ENCODE assay signal across 36 cellular contexts in genomic region chr10:126634347-126634746, GRCh38. TPM values are rescaled to one million over a fixed set of nuclear protein-coding genes. Genes with fewer than 3 reads are reported as not detected.
"Had no signal": no experiment of that assay in that cellular context is flagged by ENCODE, and none has a peak within 500 bp of the region (broad histone marks: within the 10 kb centered on the region; RNA-seq: fewer than 3 reads in every experiment).

No MANE protein-coding gene starts in this region.

- FAIRE-seq: K562 had no signal

- DNase-seq: activated CD4-positive, alpha-beta T cell treated with anti-CD3 and anti-CD28 coated beads for 1 hour; activated CD4-positive, alpha-beta T cell treated with anti-CD3 and anti-CD28 coated beads for 48 hours; activated CD4-positive, CD25-positive, alpha-beta regulatory T cell; activated CD8-positive, alpha-beta T cell treated with anti-CD3 and anti-CD28 coated beads for 36 hours; activated effector memory CD4-positive, alpha-beta T cell treated with anti-CD3 and anti-CD28 coated beads, Interleukin-2, amount 50 U/mL, for 16 hours; activated naive CD4-positive, alpha-beta T cell; activated naive CD4-positive, alpha-beta T cell treated with anti-CD3 and anti-CD28 coated beads, Interleukin-2, amount 50 U/mL, for 16 hours; activated naive CD8-positive, alpha-beta T cell treated with anti-CD3 and anti-CD28 coated beads for 36 hours; activated T-cell treated with anti-CD3 and anti-CD28 coated beads, Interleukin-2, amount 50 U/mL, for 1 hour; activated T-cell treated with anti-CD3 and anti-CD28 coated beads, Interleukin-2, amount 50 U/mL, for 72 hours; amniotic stem cell; aorta; IMR-90; NCI-H1092 treated with DMSO at 0.1 percent for 48 hours; NCI-H1417; NCI-H146; NCI-H187; NCI-H2029 treated with DMSO at 0.1 percent for 48 hours; NCI-H2107; NCI-H2171; NCI-H226; NCI-H446 treated with DMSO at 0.1 percent for 48 hours; NCI-H524 treated with DMSO at 0.1 percent for 48 hours; Peyer's patch; RPMI8226; SIG-M5; SW 1271; T-helper 1 cell; T-helper 2 cell; T-helper 9 cell; WERI-Rb-1 had no signal

- H3K9me3 ChIP-seq: Peyer's patch had no signal

- ATAC-seq: activated CD8-positive, alpha-beta T cell treated with anti-CD3 and anti-CD28 coated beads for 36 hours; activated T-cell treated with anti-CD3 and anti-CD28 coated beads, Interleukin-2, amount 50 U/mL, for 72 hours; activated T-helper 17 cell treated with anti-CD3 and anti-CD28 coated beads, Interleukin-2, amount 50 U/mL, for 72 hours; K562; Right ventricle myocardium inferior had no signal

- H3K4me1 ChIP-seq: Peyer's patch had no signal

- H3K4me3 ChIP-seq: K562, Peyer's patch had no signal

- H3K36me3 ChIP-seq: Peyer's patch, WERI-Rb-1 had no signal

- H3K27ac ChIP-seq: Peyer's patch, WERI-Rb-1 had no signal

- H3K27me3 ChIP-seq: Peyer's patch had no signal

RNA-seq across cellular contexts. Expression of gene C10orf90, which starts 36.1 kb away (rescaled TPM):
- total RNA-seq: activated CD8-positive, alpha-beta memory T cell treated with anti-CD3 and anti-CD28 coated beads for 36 hours; activated CD8-positive, alpha-beta T cell treated with anti-CD3 and anti-CD28 coated beads for 36 hours; activated naive CD8-positive, alpha-beta T cell treated with anti-CD3 and anti-CD28 coated beads for 36 hours; activated T-cell treated with anti-CD3 and anti-CD28 coated beads, Interleukin-2, amount 50 U/mL, for 72 hours; aorta; cardiac septum; K562; Peyer's patch; Right ventricle myocardium inferior had no signal
- polyA plus RNA-seq: aorta, K562 had no signal
